ENCODE assay signal across 20 cellular contexts in the genomic region with DNA sequence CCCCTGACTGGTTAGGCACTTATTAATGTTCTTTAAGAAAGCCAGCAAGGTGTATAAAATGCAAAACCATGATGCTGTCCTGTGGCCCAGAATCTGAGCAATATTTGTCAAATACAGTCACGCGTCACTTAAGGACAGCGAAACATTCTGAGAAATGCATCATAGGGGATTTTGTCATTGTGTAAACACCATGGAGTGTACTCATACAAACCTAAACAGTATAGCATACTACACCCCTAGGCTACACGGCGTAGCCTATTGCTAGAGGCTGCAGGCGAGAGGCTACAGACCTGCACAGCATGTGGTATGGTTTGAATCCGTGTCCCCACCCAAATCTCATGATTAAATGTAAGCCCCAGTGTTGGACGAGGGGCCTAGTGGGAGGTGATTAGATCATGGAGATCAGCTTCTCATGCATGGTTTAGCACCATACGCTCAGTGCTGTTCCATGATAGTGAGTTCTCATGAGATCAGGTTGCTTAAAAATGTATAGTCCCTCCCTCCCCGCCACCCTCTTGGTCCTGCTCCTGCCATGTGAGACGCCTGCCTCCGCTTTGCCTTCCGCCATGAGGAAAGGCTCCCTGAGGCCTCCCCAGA.
DNase-seq lines count a peak whose midpoint lies in the region; ATAC-seq, FAIRE-seq and TF ChIP-seq lines count a peak whose summit lies in the region.
"Had no signal": no experiment of that assay in that cellular context is flagged by ENCODE, and none has a peak within 500 bp of the region (broad histone marks: within the 10 kb centered on the region; RNA-seq: fewer than 3 reads in every experiment).

No MANE protein-coding gene starts in this region.

- no peaks in the 10 kb centered on the region for H3K27me3 Mint-ChIP-seq in Calu3 (ENCODE audit: unreplicated experiment)
- H3K27me3 Mint-ChIP-seq in CD8-positive, alpha-beta memory T cell, result no peaks in the 10 kb centered on the region

- H3K23ac ChIP-seq in trophoblast cell (ENCODE audit: low read length), result no peak overlapping the region

- H3K27ac ChIP-seq in BLaER1 (peak overlapping the region; percentile 60), GM12878 (ENCODE audit: control insufficient read depth, insufficient read depth) (no peak overlapping the region), trophoblast cell (ENCODE audit: low read depth, low read length) (no peak overlapping the region)
- H3K27ac ChIP-seq in CD8-positive, alpha-beta memory T cell (ENCODE audit: low read depth, low read length), result no peak overlapping the region

- in situ Hi-C loops in GM12878 (cut with MboI), result no loop called here

- no peaks in the 10 kb centered on the region for H3K79me1 ChIP-seq in trophoblast cell (ENCODE audit: low read length)

- RAD21 ChIA-PET in GM12878 (lab: Charles Lee; ENCODE audit: unreplicated experiment), result no interaction called here

- H2BK5ac ChIP-seq in trophoblast cell (ENCODE audit: low read depth, low read length, poor library complexity), result no peak overlapping the region

- H2BK120ac ChIP-seq in trophoblast cell (ENCODE audit: insufficient read depth, low read length, poor library complexity), result no peak overlapping the region

- SMC1A ChIA-PET in GM12878 (lab: Charles Lee; ENCODE audit: uncharacterized antibody, unreplicated experiment), result no interaction called here

- no TSS peak for BruUV-seq in GM12878 (replicated peaks; lab: Mats Ljungman, UMichigan)
- no TSS peak for BruUV-seq in Calu3 (replicated peaks; lab: Mats Ljungman, UMichigan)

- H3K9me3 Mint-ChIP-seq in Calu3 (ENCODE audit: low read depth, unreplicated experiment), result peaks cover 4% of the 10 kb centered on the region
- H3K9me3 Mint-ChIP-seq in CD8-positive, alpha-beta memory T cell, result peaks cover 0 to 9% (median 3%) of the 10 kb centered on the region in 5 donors

- H3K4me2 ChIP-seq in BLaER1, result peak overlapping the region; percentile 41
- H3K4me2 ChIP-seq in GM12878 (ENCODE audit: control insufficient read depth, insufficient read depth), result no peak overlapping the region
- no peak overlapping the region for H3K4me2 ChIP-seq in trophoblast cell (ENCODE audit: low read length)

- no peak overlapping the region for H4K91ac ChIP-seq in trophoblast cell (ENCODE audit: low read depth, low read length)

- no peak for TF ChIP-seq POLR2A in GM12878 (IDR thresholded peaks at IDR 0.05; ENCODE audit: low read depth, low read length)

- no peak overlapping the region for H2BK12ac ChIP-seq in trophoblast cell (ENCODE audit: low read length)

- H3K14ac ChIP-seq in trophoblast cell (ENCODE audit: low read length), result no peak overlapping the region

- intact Hi-C loops in GM12878 (cut with micrococcal nuclease; ENCODE audit: unreplicated experiment) (no loop called here), Calu3 (cut with micrococcal nuclease; ENCODE audit: unreplicated experiment) (no loop called here)

- H3K9me3 ChIP-seq in BLaER1, result peaks cover 17% of the 10 kb centered on the region
- no peaks in the 10 kb centered on the region; the same call in 2 of the 3 replicates for H3K9me3 ChIP-seq in GM12878 (replicated peaks; ENCODE audit: control insufficient read depth, insufficient read depth, low read length)
- H3K9me3 ChIP-seq in trophoblast cell (ENCODE audit: insufficient read depth, low read depth, low read length), result peaks cover 2% of the 10 kb centered on the region
- H3K9me3 ChIP-seq in CD8-positive, alpha-beta memory T cell (ENCODE audit: low read length), result no peaks in the 10 kb centered on the region
- H3K9me3 ChIP-seq: BE2C, HAP-1 had no signal

- H3K27ac Mint-ChIP-seq in Calu3 (ENCODE audit: unreplicated experiment), result no peak overlapping the region
- no peak overlapping the region for H3K27ac Mint-ChIP-seq in CD8-positive, alpha-beta memory T cell
- H3K27ac Mint-ChIP-seq: CD8-positive, alpha-beta T cell had no signal

- no peak overlapping the region for H3K4ac ChIP-seq in trophoblast cell (ENCODE audit: low read depth, low read length)

- peaks cover 4% of the 10 kb centered on the region for H3K36me3 Mint-ChIP-seq in Calu3 (ENCODE audit: insufficient read depth, unreplicated experiment)
- peaks cover 13 to 38% (median 26%) of the 10 kb centered on the region in 3 donors for H3K36me3 Mint-ChIP-seq in CD8-positive, alpha-beta memory T cell

- no peak overlapping the region for H2AK5ac ChIP-seq in trophoblast cell (ENCODE audit: low read length)

- TF ChIP-seq CTCF in GM12878 (IDR thresholded peaks at IDR 0.05 in 2 of 3, conservative IDR thresholded peaks at IDR 0.05 in 1 of 3; ENCODE audit: control insufficient read depth in 2 of 3, extremely low read depth in 1 of 3, insufficient read depth in 1 of 3, low read depth in 3 of 3, low read length in 3 of 3) (no peak), Calu3 (IDR thresholded peaks at IDR 0.05; ENCODE audit: unreplicated experiment) (no peak)

- POLR2A ChIA-PET in GM12878 (lab: Charles Lee), result no interaction called here
- POLR2A ChIA-PET in CD8-positive, alpha-beta memory T cell (lab: Charles Lee), result no interaction called here

- H4K20me1 ChIP-seq in BLaER1 (no peaks in the 10 kb centered on the region), GM12878 (ENCODE audit: control insufficient read depth, insufficient read depth) (no peaks in the 10 kb centered on the region)

- no peak for TF ChIP-seq EP300 in GM12878 (IDR thresholded peaks at IDR 0.05; ENCODE audit: borderline replicate concordance in 1 of 2, control insufficient read depth in 1 of 2, low read depth in 2 of 2, low read length in 2 of 2)

- H3K4me3 Mint-ChIP-seq in Calu3 (ENCODE audit: low read depth, unreplicated experiment), result no peak overlapping the region
- H3K4me3 Mint-ChIP-seq in CD8-positive, alpha-beta memory T cell, result no peak overlapping the region
- H3K4me3 Mint-ChIP-seq: CD14-positive monocyte; CD8-positive, alpha-beta T cell had no signal

- H3K79me2 ChIP-seq in GM12878 (ENCODE audit: control insufficient read depth, insufficient read depth, low read length) (no peaks in the 10 kb centered on the region), trophoblast cell (ENCODE audit: control insufficient read depth, insufficient read depth, low read length, poor library complexity) (no peaks in the 10 kb centered on the region)

- H2AFZ ChIP-seq in GM12878 (ENCODE audit: control insufficient read depth, low read depth, low read length) (no peak overlapping the region), trophoblast cell (ENCODE audit: insufficient read depth, low read length, poor library complexity) (no peak overlapping the region)

- no peaks in the 10 kb centered on the region for H3K4me1 Mint-ChIP-seq in Calu3 (ENCODE audit: low read depth, unreplicated experiment)
- no peaks in the 10 kb centered on the region for H3K4me1 Mint-ChIP-seq in CD8-positive, alpha-beta memory T cell

- no peak for TF ChIP-seq RAD21 in GM12878 (IDR thresholded peaks at IDR 0.05; ENCODE audit: insufficient read depth, low read depth, low read length)

- H3K4me3 ChIP-seq in BLaER1 (no peak overlapping the region), GM12878 (no peak overlapping the region), trophoblast cell (ENCODE audit: low read depth, low read length) (no peak overlapping the region)
- H3K4me3 ChIP-seq in CD8-positive, alpha-beta memory T cell (ENCODE audit: low read length), result no peak overlapping the region
- H3K4me3 ChIP-seq: HAP-1 had no signal

- H3K36me3 ChIP-seq in BLaER1, result peaks cover 32% of the 10 kb centered on the region
- H3K36me3 ChIP-seq in GM12878 (ENCODE audit: control insufficient read depth in 2 of 2, insufficient read depth in 2 of 2, low read length in 1 of 2), result peaks cover 0 to 4% of the 10 kb centered on the region in 2 experiments; a peak in 3 of 4 replicates
- no peaks in the 10 kb centered on the region for H3K36me3 ChIP-seq in trophoblast cell (ENCODE audit: control insufficient read depth in 1 of 2, insufficient read depth in 2 of 2, low read length in 2 of 2)
- H3K36me3 ChIP-seq in CD8-positive, alpha-beta memory T cell (ENCODE audit: insufficient read depth, low read length), result peaks cover 3% of the 10 kb centered on the region
- H3K36me3 ChIP-seq: BE2C, HAP-1 had no signal

- DNase-seq in NCI-H2029 (lab: John Stamatoyannopoulos, UW) (peak; percentile 69), GM12878 (ENCODE audit: low read depth, low spot score) (no peak), trophoblast cell (peak; percentile 93 to 97), 8988T (no peak), Calu3 (no peak)
- DNase-seq in CD8-positive, alpha-beta memory T cell, result no peak
- DNase-seq: BE2C; CD8-positive, alpha-beta T cell; DMS 273 treated with DMSO at 0.1 percent for 48 hours; DMS79 treated with DMSO at 0.1 percent for 48 hours; EL had no signal

- no peak overlapping the region for H4K12ac ChIP-seq in trophoblast cell (ENCODE audit: low read depth, low read length)

- H3K9ac ChIP-seq in BLaER1 (no peak overlapping the region), GM12878 (ENCODE audit: control insufficient read depth, insufficient read depth, low read length) (no peak overlapping the region), trophoblast cell (ENCODE audit: low read length) (no peak overlapping the region)

- H3K18ac ChIP-seq in trophoblast cell (ENCODE audit: low read length), result no peak overlapping the region

- no peak for FAIRE-seq in GM12878 (lab: Jason Lieb, UNC)
- FAIRE-seq: A204.1, G401.6, GM12892, GM19239, H1, HepG2 had no signal

- 87% methylated on average over 13 of the region's 13 CpGs for WGBS in GM12878 (ENCODE audit: insufficient coverage, insufficient replicate concordance, low lambda C conversion rate, missing lambda C conversion rate)
- WGBS in trophoblast cell (ENCODE audit: extremely low coverage, insufficient coverage, insufficient read length), result no CpG with 5 or more reads among the region's 13 CpGs

- CTCF ChIA-PET in GM12878 (lab: Yijun Ruan, JAX) (no interaction called here), Calu3 (lab: Charles Lee) (no interaction called here)
- CTCF ChIA-PET in CD8-positive, alpha-beta memory T cell (lab: Charles Lee), result no interaction called here

- H3K27me3 ChIP-seq in BLaER1 (no peaks in the 10 kb centered on the region), GM12878 (replicated peaks in 1 of 2; ENCODE audit: control insufficient read depth in 2 of 2, insufficient read depth in 2 of 2, low read length in 1 of 2) (no peaks in the 10 kb centered on the region), trophoblast cell (ENCODE audit: insufficient read depth, low read length) (no peaks in the 10 kb centered on the region)
- no peaks in the 10 kb centered on the region for H3K27me3 ChIP-seq in CD8-positive, alpha-beta memory T cell (ENCODE audit: insufficient read depth, low read length, poor library complexity, severe bottlenecking)
- H3K27me3 ChIP-seq: BE2C had no signal

- H3K4me1 ChIP-seq in BLaER1 (peaks cover 80% of the 10 kb centered on the region), GM12878 (ENCODE audit: control insufficient read depth, insufficient read depth, low read length) (no peaks in the 10 kb centered on the region), trophoblast cell (ENCODE audit: control insufficient read depth in 1 of 2, insufficient read depth in 2 of 2, low read length in 2 of 2) (peaks cover 5 to 6% of the 10 kb centered on the region in 2 experiments)
- H3K4me1 ChIP-seq in CD8-positive, alpha-beta memory T cell (ENCODE audit: insufficient read depth, low read length), result no peaks in the 10 kb centered on the region
- H3K4me1 ChIP-seq: BE2C, HAP-1 had no signal

- ATAC-seq in GM12878, result no peak
- ATAC-seq: CD8-positive, alpha-beta T cell; HepG2 had no signal

- no peak overlapping the region for H4K8ac ChIP-seq in trophoblast cell (ENCODE audit: low read depth, low read length)

Comparison
In these comparisons a context has a peak if more than half of its experiments do, and no peak if none do; other contexts are left out.
1. DNase-seq: peak in NCI-H2029 (single experiment) and trophoblast cell (2 of 2); none in GM12878 (single experiment), 8988T (single experiment), Calu3 (single experiment) and CD8-positive, alpha-beta memory T cell (0 of 5).